ENCODE assay signal across 8 cellular contexts in genomic region chr16:3150346-3151218, GRCh38. TPM values are rescaled to one million over a fixed set of nuclear protein-coding genes. Genes with fewer than 3 reads are reported as not detected.
DNase-seq lines count a peak whose midpoint lies in the region; ATAC-seq and TF ChIP-seq lines count a peak whose summit lies in the region.

No MANE protein-coding gene starts in this region.

- H3K36me3 Mint-ChIP-seq in T-helper 2 cell treated with Interferon-gamma antibody and Interleukin-4, amounts not matched to agents 5 μg/mL and 100 μg/mL, for 36 hours (ENCODE audit: low read depth): no peaks in the 10 kb centered on the region

- ATAC-seq in GM18502 (IDR thresholded peaks at IDR 0.05; ENCODE audit: poor library complexity, unreplicated experiment): peak; percentile 66
- peak; percentile 65 for ATAC-seq in HG02943 (IDR thresholded peaks at IDR 0.05; ENCODE audit: low read depth, unreplicated experiment)
- ATAC-seq in aorta (ENCODE audit: low FRiP score): peak; percentile 96

- H3K27me3 ChIP-seq in ascending aorta (no peaks in the 10 kb centered on the region), aorta (ENCODE audit: control insufficient read depth in 1 of 2, insufficient read depth in 2 of 2, low read length in 1 of 2) (no peaks in the 10 kb centered on the region)

- no peaks in the 10 kb centered on the region for H3K9me3 Mint-ChIP-seq in T-helper 2 cell treated with Interferon-gamma antibody and Interleukin-4, amounts not matched to agents 5 μg/mL and 100 μg/mL, for 36 hours

- WGBS in aorta, 2 donors: 1% methylated on average over 58 to 62 of the region's 62 CpGs

- H3K27ac Mint-ChIP-seq in T-helper 2 cell treated with Interferon-gamma antibody and Interleukin-4, amounts not matched to agents 5 μg/mL and 100 μg/mL, for 36 hours: peak overlapping the region; percentile 82

- intact Hi-C loops in ascending aorta (cut with DNase I): loop anchor here (1.0 to 10.0 kb wide), 6 partner anchors 8 to 616 kb away; partner anchors contain the start of genes CEMP1, PDPK1 and ZNF263
- intact Hi-C loops in aorta (cut with DNase I): no loop called here

- peak overlapping the region; percentile 82 to 86 for H3K27ac ChIP-seq in ascending aorta
- peak overlapping the region in 1 of 2 donors; percentile 83 for H3K27ac ChIP-seq in aorta (ENCODE audit: low read depth in 1 of 2, low read length in 2 of 2)

- H3K9me3 ChIP-seq in ascending aorta (no peaks in the 10 kb centered on the region), aorta (ENCODE audit: control insufficient read depth, low read length) (no peaks in the 10 kb centered on the region)

- peaks cover 26% of the 10 kb centered on the region for H3K4me1 Mint-ChIP-seq in T-helper 2 cell treated with Interferon-gamma antibody and Interleukin-4, amounts not matched to agents 5 μg/mL and 100 μg/mL, for 36 hours (ENCODE audit: low read depth)

- no peaks in the 10 kb centered on the region for H3K36me3 ChIP-seq in ascending aorta
- no peaks in the 10 kb centered on the region for H3K36me3 ChIP-seq in aorta (ENCODE audit: control insufficient read depth in 1 of 2, insufficient read depth in 2 of 2, low read length in 1 of 2)

- peak; percentile 99 to 100 for DNase-seq in NCI-H187 (lab: John Stamatoyannopoulos, UW)
- DNase-seq in T-helper 2 cell treated with Interferon-gamma antibody and Interleukin-4, amounts not matched to agents 5 μg/mL and 100 μg/mL, for 36 hours (ENCODE audit: low spot score): peak; percentile 97
- peak; percentile 89 to 98 for DNase-seq in ascending aorta (ENCODE audit: low spot score in 2 of 2)
- DNase-seq in hepatic stellate cell (ENCODE audit: low spot score): peak; percentile 98
- peak; percentile 85 for DNase-seq in renal cortical epithelial cell (ENCODE audit: low read depth)
- peak; percentile 97 for DNase-seq in aorta

- no peak for TF ChIP-seq CTCF in ascending aorta (IDR thresholded peaks at IDR 0.05)

- H3K4me3 ChIP-seq in ascending aorta (peak overlapping the region; percentile 76), aorta (ENCODE audit: low read length in 2 of 2) (peak overlapping the region; percentile 37 to 60)

- peak overlapping the region; percentile 86 for H3K4me3 Mint-ChIP-seq in T-helper 2 cell treated with Interferon-gamma antibody and Interleukin-4, amounts not matched to agents 5 μg/mL and 100 μg/mL, for 36 hours

- peaks cover 0 to 15% of the 10 kb centered on the region in 2 donors for H3K4me1 ChIP-seq in ascending aorta
- no peaks in the 10 kb centered on the region for H3K4me1 ChIP-seq in aorta (ENCODE audit: control insufficient read depth in 1 of 2, insufficient read depth in 2 of 2, low read length in 2 of 2)

- H3K27me3 Mint-ChIP-seq in T-helper 2 cell treated with Interferon-gamma antibody and Interleukin-4, amounts not matched to agents 5 μg/mL and 100 μg/mL, for 36 hours (ENCODE audit: low read depth): peaks cover 26% of the 10 kb centered on the region

RNA-seq across cellular contexts. Expression of gene ZNF213, which starts 15.8 kb away (rescaled TPM):
- 25.3 TPM for total RNA-seq in ascending aorta
- total RNA-seq in renal cortical epithelial cell: 6.1 and 19.3 TPM in 2 replicates
- 1 to 10 TPM; 8.0 to 8.6 TPM for total RNA-seq in aorta
- polyA plus RNA-seq in aorta: 1 to 10 TPM; 2.3 to 5.6 TPM

RNA-seq across cellular contexts. Expression of gene OR1F1, which starts 37.4 kb away (rescaled TPM):
- total RNA-seq in ascending aorta: not detected
- not detected in 2 replicates for total RNA-seq in renal cortical epithelial cell
- total RNA-seq in aorta: not detected
- polyA plus RNA-seq in aorta: not detected

RNA-seq across cellular contexts. Expression of gene ZNF205, which starts 38.2 kb away (rescaled TPM):
- total RNA-seq in ascending aorta (49.8 TPM), renal cortical epithelial cell (15.2 and 20.5 TPM in 2 replicates), aorta (10 to 100 TPM in 1 of 2 donors, 1 to 10 TPM in 1; 7.1 to 10.0 TPM)
- polyA plus RNA-seq in aorta: 10 to 100 TPM in 1 of 2 donors, 1 to 10 TPM in 1; 8.9 to 36.6 TPM

RNA-seq across cellular contexts. Expression of gene ZSCAN10, which starts 51.5 kb away (rescaled TPM):
- total RNA-seq in ascending aorta: not detected
- not detected in 2 replicates for total RNA-seq in renal cortical epithelial cell
- total RNA-seq in aorta: not detected
- not detected for polyA plus RNA-seq in aorta
